ENCODE assay signal across 10 cellular contexts in genomic region chr1:81548918-81549587, GRCh38.
DNase-seq lines count a peak whose midpoint lies in the region; ATAC-seq, FAIRE-seq and TF ChIP-seq lines count a peak whose summit lies in the region.
"Had no signal": no experiment of that assay in that cellular context is flagged by ENCODE, and none has a peak within 500 bp of the region (broad histone marks: within the 10 kb centered on the region; RNA-seq: fewer than 3 reads in every experiment).

No MANE protein-coding gene starts in this region.

- no peaks in the 10 kb centered on the region for H3K4me1 ChIP-seq in parathyroid adenoma
- H3K4me1 ChIP-seq: pancreas, SJSA1 had no signal

- no peaks in the 10 kb centered on the region for H3K9me3 ChIP-seq in parathyroid adenoma (ENCODE audit: control insufficient read depth, low read length)
- H3K9me3 ChIP-seq: pancreas, SJSA1 had no signal

- H3K36me3 ChIP-seq in parathyroid adenoma (ENCODE audit: control insufficient read depth, insufficient read depth, low read length): no peaks in the 10 kb centered on the region
- H3K36me3 ChIP-seq: pancreas, SJSA1 had no signal

- ATAC-seq in GM19351 (IDR thresholded peaks at IDR 0.05; ENCODE audit: unreplicated experiment) (peak; percentile 44), HG02678 (IDR thresholded peaks at IDR 0.05; ENCODE audit: unreplicated experiment) (peak; percentile 47), HG03469 (IDR thresholded peaks at IDR 0.05; ENCODE audit: unreplicated experiment) (peak; percentile 36)

- H3K4me3 ChIP-seq in parathyroid adenoma (ENCODE audit: low read depth, low read length): no peak overlapping the region
- H3K4me3 ChIP-seq: pancreas, SJSA1 had no signal

- H2AFZ ChIP-seq in parathyroid adenoma: peak overlapping the region; percentile 11

- H3K27me3 ChIP-seq in parathyroid adenoma (ENCODE audit: control insufficient read depth, insufficient read depth, low read length): no peaks in the 10 kb centered on the region
- H3K27me3 ChIP-seq: pancreas, SJSA1 had no signal

- H3K27ac ChIP-seq in parathyroid adenoma: no peak overlapping the region
- H3K27ac ChIP-seq: pancreas, SJSA1 had no signal

- H3K4me2 ChIP-seq in parathyroid adenoma (ENCODE audit: low read length): no peak overlapping the region

- no peak for DNase-seq in activated naive CD4-positive, alpha-beta T cell treated with anti-CD3 and anti-CD28 coated beads, Interleukin-2, amount 50 U/mL, for 16 hours
- no peak for DNase-seq in OCI-M1 (lab: John Stamatoyannopoulos, UW)
- DNase-seq in RCC 7860 (ENCODE audit: low spot score): no peak
- no peak for DNase-seq in GM10266 (ENCODE audit: extremely low spot score)
- DNase-seq: pancreas had no signal

- no peak for TF ChIP-seq CTCF in parathyroid adenoma (IDR thresholded peaks at IDR 0.05)
- TF ChIP-seq CTCF in GM10266 (IDR thresholded peaks at IDR 0.05; ENCODE audit: control insufficient read depth, insufficient read depth, low read depth, missing control alignments): no peak

- no peak for FAIRE-seq in RCC 7860 (lab: Jason Lieb, UNC)
- FAIRE-seq: pancreas had no signal

- no peaks in the 10 kb centered on the region for H3K79me2 ChIP-seq in parathyroid adenoma

- H3K9ac ChIP-seq in parathyroid adenoma: no peak overlapping the region
